ENCODE assay signal across 12 cellular contexts in genomic region chr3:43001094-43001553, GRCh38. TPM values are rescaled to one million over a fixed set of nuclear protein-coding genes. Genes with fewer than 3 reads are reported as not detected.
DNase-seq lines count a peak whose midpoint lies in the region; ATAC-seq and TF ChIP-seq lines count a peak whose summit lies in the region.
"Had no signal": no experiment of that assay in that cellular context is flagged by ENCODE, and none has a peak within 500 bp of the region (broad histone marks: within the 10 kb centered on the region; RNA-seq: fewer than 3 reads in every experiment).

No MANE protein-coding gene starts in this region.

- 62 to 77% methylated on average over 8 of the region's 8 CpGs for WGBS in upper lobe of left lung, 2 donors

- H3K27ac ChIP-seq in mucosa of rectum (ENCODE audit: low read depth in 2 of 2, low read length in 2 of 2) (peak overlapping the region; percentile 25 to 44), upper lobe of left lung (peak overlapping the region in 2 of 4 donors; percentile 34 to 62)

- H3K27me3 ChIP-seq in mucosa of rectum (ENCODE audit: control insufficient read depth in 2 of 2, insufficient read depth in 2 of 2, low read length in 2 of 2) (no peaks in the 10 kb centered on the region), upper lobe of left lung (no peaks in the 10 kb centered on the region)

- TF ChIP-seq POLR2A in upper lobe of left lung (IDR thresholded peaks at IDR 0.05) = no peak

- H3K4me1 Mint-ChIP-seq in natural killer cell treated with Interleukin-12 subunit alpha and Interleukin-12 subunit beta and Interleukin-15 and Interleukin-18, amount 100 ng/mL, for 72 hours (ENCODE audit: low read depth in 2 of 2) = no peaks in the 10 kb centered on the region

- no peak overlapping the region for H3K9ac ChIP-seq in mucosa of rectum (ENCODE audit: low read depth in 1 of 2, low read length in 2 of 2)

- ATAC-seq in upper lobe of left lung (ENCODE audit: low FRiP score in 2 of 2) (peak; percentile 83 to 90), HG03095 (IDR thresholded peaks at IDR 0.05; ENCODE audit: unreplicated experiment) (no peak)
- no peak for ATAC-seq in natural killer cell treated with Interleukin-12 subunit alpha and Interleukin-12 subunit beta and Interleukin-15 and Interleukin-18, amount 100 ng/mL, for 72 hours

- H3K4me3 Mint-ChIP-seq in natural killer cell treated with Interleukin-12 subunit alpha and Interleukin-12 subunit beta and Interleukin-15 and Interleukin-18, amount 100 ng/mL, for 72 hours = no peak overlapping the region
- H3K4me3 Mint-ChIP-seq: dendritic cell treated with granulocyte-macrophage colony-stimulating factor and Interleukin-4, amounts not matched to agents 40 ng/mL and 50 ng/mL, for 4 days; stimulated activated naive CD8-positive, alpha-beta T cell treated with anti-CD3 and anti-CD28 coated beads, Interleukin-15, Interleukin-2, amounts not matched to agents 100 ng/mL and 50 ng/mL, for 24 hours had no signal

- H3K27me3 Mint-ChIP-seq in natural killer cell treated with Interleukin-12 subunit alpha and Interleukin-12 subunit beta and Interleukin-15 and Interleukin-18, amount 100 ng/mL, for 72 hours = peaks cover 0 to 5% of the 10 kb centered on the region in 2 donors
- H3K27me3 Mint-ChIP-seq: stimulated activated naive CD8-positive, alpha-beta T cell treated with anti-CD3 and anti-CD28 coated beads, Interleukin-15, Interleukin-2, amounts not matched to agents 100 ng/mL and 50 ng/mL, for 24 hours had no signal

- H3K4me3 ChIP-seq in fibroblast of the aortic adventitia (ENCODE audit: low read depth, low read length) (no peak overlapping the region), mucosa of rectum (ENCODE audit: low read length in 2 of 2) (no peak overlapping the region), upper lobe of left lung (no peak overlapping the region)

- no peak for TF ChIP-seq CTCF in fibroblast of the aortic adventitia (IDR thresholded peaks at IDR 0.05; ENCODE audit: insufficient read depth, low read length)
- no peak for TF ChIP-seq CTCF in upper lobe of left lung (IDR thresholded peaks at IDR 0.05)

- peak in 2 of 4 donors; percentile 11 to 56 for TF ChIP-seq EP300 in upper lobe of left lung (IDR thresholded peaks at IDR 0.05)

- DNase-seq in amniotic epithelial cell (ENCODE audit: low read depth) (peak; percentile 94), fibroblast of the aortic adventitia (ENCODE audit: low read depth) (peak; percentile 99), upper lobe of left lung (peak in 1 of 2 donors; percentile 77), DMS153 (lab: John Stamatoyannopoulos, UW) (no peak), DMS53 (lab: John Stamatoyannopoulos, UW) (no peak)
- DNase-seq in natural killer cell treated with Interleukin-12 subunit alpha and Interleukin-12 subunit beta and Interleukin-15 and Interleukin-18, amount 100 ng/mL, for 72 hours (ENCODE audit: low spot score) = no peak
- DNase-seq: activated CD4-positive, alpha-beta T cell treated with anti-CD3 and anti-CD28 coated beads for 1 hour had no signal

- H3K9me3 ChIP-seq in mucosa of rectum (ENCODE audit: control insufficient read depth in 2 of 2, low read length in 2 of 2) (no peaks in the 10 kb centered on the region), upper lobe of left lung (no peaks in the 10 kb centered on the region)

- no peaks in the 10 kb centered on the region for H3K36me3 Mint-ChIP-seq in natural killer cell treated with Interleukin-12 subunit alpha and Interleukin-12 subunit beta and Interleukin-15 and Interleukin-18, amount 100 ng/mL, for 72 hours

- H3K36me3 ChIP-seq in mucosa of rectum (ENCODE audit: control insufficient read depth in 2 of 2, insufficient read depth in 2 of 2, low read length in 2 of 2) (no peaks in the 10 kb centered on the region), upper lobe of left lung (no peaks in the 10 kb centered on the region)

- H3K4me1 ChIP-seq in mucosa of rectum (ENCODE audit: control insufficient read depth in 2 of 2, insufficient read depth in 2 of 2, low read length in 2 of 2) = peaks cover 0 to 2% of the 10 kb centered on the region in 2 donors
- H3K4me1 ChIP-seq in upper lobe of left lung = peaks cover 2 to 7% (median 7%) of the 10 kb centered on the region in 4 donors

- no peak overlapping the region for H3K27ac Mint-ChIP-seq in natural killer cell treated with Interleukin-12 subunit alpha and Interleukin-12 subunit beta and Interleukin-15 and Interleukin-18, amount 100 ng/mL, for 72 hours
- H3K27ac Mint-ChIP-seq: stimulated activated naive CD8-positive, alpha-beta T cell treated with anti-CD3 and anti-CD28 coated beads, Interleukin-15, Interleukin-2, amounts not matched to agents 100 ng/mL and 50 ng/mL, for 24 hours had no signal

- no peaks in the 10 kb centered on the region for H3K9me3 Mint-ChIP-seq in natural killer cell treated with Interleukin-12 subunit alpha and Interleukin-12 subunit beta and Interleukin-15 and Interleukin-18, amount 100 ng/mL, for 72 hours
- H3K9me3 Mint-ChIP-seq: dendritic cell treated with granulocyte-macrophage colony-stimulating factor and Interleukin-4, amounts not matched to agents 40 ng/mL and 50 ng/mL, for 4 days; stimulated activated naive CD8-positive, alpha-beta T cell treated with anti-CD3 and anti-CD28 coated beads, Interleukin-15, Interleukin-2, amounts not matched to agents 100 ng/mL and 50 ng/mL, for 24 hours had no signal

RNA-seq across cellular contexts. Expression of gene GASK1A, which starts 22.0 kb away (rescaled TPM):
- 0.63 and 0.82 TPM in 2 replicates for total RNA-seq in fibroblast of the aortic adventitia (ENCODE audit: low replicate concordance)
- total RNA-seq in upper lobe of left lung = 1 to 10 TPM; 2.5 to 9.4 (median 7.7) TPM
- total RNA-seq in natural killer cell treated with Interleukin-12 subunit alpha and Interleukin-12 subunit beta and Interleukin-15 and Interleukin-18, amount 100 ng/mL, for 72 hours = under 1 TPM in 1 of 2 donors, not detected in 1; 0.29 TPM
- total RNA-seq: HT1080 had no signal

Comparison
In these comparisons a context has a peak if more than half of its experiments do, and no peak if none do; other contexts are left out.
1. DNase-seq: peak in amniotic epithelial cell (single experiment) and fibroblast of the aortic adventitia (single experiment); none in DMS153 (single experiment), DMS53 (single experiment) and natural killer cell treated with Interleukin-12 subunit alpha and Interleukin-12 subunit beta and Interleukin-15 and Interleukin-18, amount 100 ng/mL, for 72 hours (single experiment).
2. ATAC-seq: peak in upper lobe of left lung (2 of 2); none in HG03095 (single experiment) and natural killer cell treated with Interleukin-12 subunit alpha and Interleukin-12 subunit beta and Interleukin-15 and Interleukin-18, amount 100 ng/mL, for 72 hours (0 of 2).